ENCODE assay signal across 8 cellular contexts in genomic region chr3:71724171-71724453, GRCh38. TPM values are rescaled to one million over a fixed set of nuclear protein-coding genes. Genes with fewer than 3 reads are reported as not detected.
A peak's percentile ranks its signal among the peaks of the same experiment; 100 is the strongest.
DNase-seq lines count a peak whose midpoint lies in the region; ATAC-seq, FAIRE-seq and TF ChIP-seq lines count a peak whose summit lies in the region.

No MANE protein-coding gene starts in this region.

- H3K27ac ChIP-seq in GM23338 (ENCODE audit: low read depth) (no peak overlapping the region), right cardiac atrium (ENCODE audit: low read length) (no peak overlapping the region)

- H3F3A ChIP-seq in GM23338 (replicated peaks; ENCODE audit: low read depth), result 0 out of 2 replicates have a peak, but pooled peaks cover 5% of the 10 kb centered on the region

- H3K79me2 ChIP-seq in GM23338 (replicated peaks; ENCODE audit: insufficient read depth), result peaks cover 6% of the 10 kb centered on the region; the same call in 1 of the 2 replicates

- peaks cover 34% of the 10 kb centered on the region for H3K27me3 Mint-ChIP-seq in GM23338 (ENCODE audit: insufficient read depth, low read depth, poor library complexity)
- no peaks in the 10 kb centered on the region for H3K27me3 Mint-ChIP-seq in activated CD4-positive, alpha-beta memory T cell treated with anti-CD3 and anti-CD28 coated beads for 36 hours

- H3K9me2 ChIP-seq in GM23338 (ENCODE audit: insufficient read depth), result no peaks in the 10 kb centered on the region

- H3K4me1 ChIP-seq in GM23338 (ENCODE audit: insufficient read depth), result peaks cover 15% of the 10 kb centered on the region
- H3K4me1 ChIP-seq in right cardiac atrium (ENCODE audit: control insufficient read depth, insufficient read depth, low read length), result peaks cover 5% of the 10 kb centered on the region

- intact Hi-C loops in activated CD4-positive, alpha-beta memory T cell treated with anti-CD3 and anti-CD28 coated beads for 36 hours (cut with micrococcal nuclease), result loop anchor here (2.0 to 10.0 kb wide), 15 partner anchors 142 to 1361 kb away; partner anchors contain the start of genes FOXP1, PPP4R2, RYBP and SHQ1
- intact Hi-C loops in right cardiac atrium (cut with DNase I), result loop anchor here in 3 of 4 donors (10.0 kb wide), 1 partner anchor 1101 kb away; no protein-coding TSS in a partner anchor

- peaks cover 4% of the 10 kb centered on the region; the same call in 1 of the 2 replicates for H4K20me1 ChIP-seq in GM23338 (replicated peaks; ENCODE audit: insufficient read depth)

- CTCF ChIA-PET in activated CD4-positive, alpha-beta memory T cell treated with anti-CD3 and anti-CD28 coated beads for 36 hours (lab: Charles Lee), result interaction anchor here (0.7 to 2.3 kb wide), 5 partner anchors 9 to 135 kb away, joined by 3 to 9 read pairs (median 5); no protein-coding TSS in a partner anchor

- H3K27me3 ChIP-seq in GM23338 (ENCODE audit: insufficient read depth), result peaks cover 31% of the 10 kb centered on the region
- H3K27me3 ChIP-seq in right cardiac atrium (ENCODE audit: control insufficient read depth, insufficient read depth), result no peaks in the 10 kb centered on the region

- H3K4me3 ChIP-seq in GM23338 (peak overlapping the region; percentile 82), right cardiac atrium (ENCODE audit: low read length) (peak overlapping the region; percentile 85), skeletal muscle cell (ENCODE audit: low read depth, low read length) (peak overlapping the region; percentile 63)

- no peak overlapping the region for H2AFZ ChIP-seq in GM23338

- H3K4me1 Mint-ChIP-seq in GM23338, result peaks cover 28% of the 10 kb centered on the region
- H3K4me1 Mint-ChIP-seq in activated CD4-positive, alpha-beta memory T cell treated with anti-CD3 and anti-CD28 coated beads for 36 hours (ENCODE audit: low read depth), result peaks cover 62% of the 10 kb centered on the region

- TF ChIP-seq POLR2A in H54 (IDR thresholded peaks at IDR 0.05; ENCODE audit: low read depth, low read length), result no peak

- H3K27ac Mint-ChIP-seq in GM23338, result no peak overlapping the region
- peak overlapping the region; percentile 91 for H3K27ac Mint-ChIP-seq in activated CD4-positive, alpha-beta memory T cell treated with anti-CD3 and anti-CD28 coated beads for 36 hours

- DNase-seq in GM23338 (ENCODE audit: low spot score), result no peak
- DNase-seq in activated CD4-positive, alpha-beta memory T cell treated with anti-CD3 and anti-CD28 coated beads for 36 hours, result no peak
- DNase-seq in right cardiac atrium, result no peak
- no peak for DNase-seq in skeletal muscle cell (ENCODE audit: low read depth)
- DNase-seq in amniotic stem cell (lab: John Stamatoyannopoulos, UW), result no peak
- no peak for DNase-seq in HuH-7.5 (ENCODE audit: low spot score)
- no peak for DNase-seq in H54 (ENCODE audit: insufficient read length, low spot score)
- DNase-seq in NCI-H1105 (lab: John Stamatoyannopoulos, UW), result no peak

- H3K36me3 Mint-ChIP-seq in GM23338 (ENCODE audit: low read depth), result no peaks in the 10 kb centered on the region; the same call in 2 of the 3 replicates
- H3K36me3 Mint-ChIP-seq in activated CD4-positive, alpha-beta memory T cell treated with anti-CD3 and anti-CD28 coated beads for 36 hours, result peaks cover 4% of the 10 kb centered on the region

- no peaks in the 10 kb centered on the region for H3K9me3 ChIP-seq in right cardiac atrium (ENCODE audit: control insufficient read depth, low read length)

- H3K36me3 ChIP-seq in GM23338 (ENCODE audit: insufficient read depth), result no peaks in the 10 kb centered on the region

- TF ChIP-seq CTCF in GM23338 (conservative IDR thresholded peaks at IDR 0.05; ENCODE audit: low read depth in 2 of 2), result no peak

- H3K4me2 ChIP-seq in GM23338, result peak overlapping the region; percentile 98

- POLR2A ChIA-PET in activated CD4-positive, alpha-beta memory T cell treated with anti-CD3 and anti-CD28 coated beads for 36 hours (lab: Charles Lee), result interaction anchor here (1.4 kb wide), 1 partner anchor 22 kb away, joined by 3 read pairs; no protein-coding TSS in a partner anchor

- no peaks in the 10 kb centered on the region; the same call in 2 of the 3 replicates for H3K9me3 Mint-ChIP-seq in GM23338
- no peaks in the 10 kb centered on the region for H3K9me3 Mint-ChIP-seq in activated CD4-positive, alpha-beta memory T cell treated with anti-CD3 and anti-CD28 coated beads for 36 hours

- ATAC-seq in GM23338, result no peak
- no peak for ATAC-seq in right cardiac atrium

- FAIRE-seq in H54 (lab: Jason Lieb, UNC), result no peak

- peak overlapping the region; percentile 78 for H3K4me3 Mint-ChIP-seq in GM23338
- peak overlapping the region; percentile 81 for H3K4me3 Mint-ChIP-seq in activated CD4-positive, alpha-beta memory T cell treated with anti-CD3 and anti-CD28 coated beads for 36 hours

TF ChIP-seq in GM23338, 12 proteins besides CTCF, POLR2A, EP300 and RAD21:
- peak; percentile 34 for TF ChIP-seq EZH2 (IDR thresholded peaks at IDR 0.05; ENCODE audit: low read depth, unreplicated experiment)
- TF ChIP-seq ZNF114 (CRISPR knock-in tag; IDR thresholded peaks at IDR 0.05), result no peak
- no peak for TF ChIP-seq JUNB (IDR thresholded peaks at IDR 0.05; ENCODE audit: unreplicated experiment)
- no peak for TF ChIP-seq REST (IDR thresholded peaks at IDR 0.05; ENCODE audit: unreplicated experiment)

RNA-seq across cellular contexts. Expression of gene EIF4E3, which starts 1.1 kb away (rescaled TPM):
- 9.7 and 14.4 TPM in 2 replicates for total RNA-seq in GM23338 (2014; rRNA removed; shearing (Covaris generic))
- polyA plus RNA-seq in GM23338 (2016; fragmentation: Nextera tagmentation; extraction: Ambion mirVana), result 5.8 and 6.0 TPM in 2 replicates
- total RNA-seq in activated CD4-positive, alpha-beta memory T cell treated with anti-CD3 and anti-CD28 coated beads for 36 hours, result 10 to 100 TPM; 36.7 to 37.6 TPM
- 10 to 100 TPM; 40.7 to 42.5 (median 41.1) TPM for total RNA-seq in right cardiac atrium
- 25.0 TPM for polyA plus RNA-seq in right cardiac atrium

RNA-seq across cellular contexts. Expression of gene GPR27, which starts 29.5 kb away (rescaled TPM):
- total RNA-seq in GM23338 (2014; rRNA removed; shearing (Covaris generic)), result 11.3 and 11.8 TPM in 2 replicates
- polyA plus RNA-seq in GM23338 (2016; fragmentation: Nextera tagmentation; extraction: Ambion mirVana) (7.8 and 9.5 TPM in 2 replicates), right cardiac atrium (1.2 TPM)
- 1 to 10 TPM; 1.2 to 1.3 TPM for total RNA-seq in activated CD4-positive, alpha-beta memory T cell treated with anti-CD3 and anti-CD28 coated beads for 36 hours
- total RNA-seq in right cardiac atrium, result 1 to 10 TPM in 3 of 4 donors, under 1 TPM in 1; 0.97 to 5.4 (median 2.9) TPM
